18 cellular contexts compared by ENCODE assay signal in the genomic region with DNA sequence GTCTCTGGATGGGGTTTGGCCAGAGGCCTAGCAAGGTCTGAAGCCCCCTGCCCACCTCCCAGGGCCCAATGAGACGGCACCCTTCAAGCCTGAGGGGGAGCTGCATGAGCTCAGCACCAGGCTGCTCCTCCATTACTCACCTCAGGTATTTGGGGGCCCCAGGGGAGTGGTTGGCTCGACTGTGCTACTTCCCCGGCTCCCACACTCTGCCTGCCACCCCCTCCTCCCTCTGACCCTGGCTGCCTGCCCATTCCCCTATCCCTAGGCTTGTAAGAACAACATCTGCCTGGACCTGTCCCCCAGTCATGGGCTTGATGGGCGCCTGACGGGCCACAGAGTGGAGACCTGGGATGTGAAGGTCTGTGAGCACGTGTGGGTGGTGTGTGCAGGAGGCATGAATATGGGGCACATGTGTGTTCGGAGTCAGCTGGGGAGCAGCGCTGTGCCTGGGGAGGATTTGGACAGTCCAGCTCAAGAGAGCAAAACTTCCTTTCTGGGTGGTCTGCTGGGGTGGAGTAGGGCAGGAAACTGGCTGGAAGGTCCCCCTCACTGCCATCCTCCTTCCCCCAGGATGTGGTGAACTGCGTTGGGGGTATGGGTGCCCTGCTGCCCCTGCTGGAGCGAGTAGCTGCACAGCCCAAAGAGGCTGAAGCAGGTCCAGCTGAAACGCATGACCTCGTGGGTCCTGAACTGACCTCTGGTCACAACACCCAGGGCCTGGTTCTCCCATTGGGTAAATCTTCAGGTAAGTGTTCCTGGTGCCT. TPM values are rescaled to one million over a fixed set of nuclear protein-coding genes. Genes with fewer than 3 reads are reported as not detected.
DNase-seq lines count a peak whose midpoint lies in the region; ATAC-seq, FAIRE-seq and TF ChIP-seq lines count a peak whose summit lies in the region.
"Had no signal": no experiment of that assay in that cellular context is flagged by ENCODE, and none has a peak within 500 bp of the region (broad histone marks: within the 10 kb centered on the region; RNA-seq: fewer than 3 reads in every experiment).

No MANE protein-coding gene starts in this region.

- H3F3A ChIP-seq in neural progenitor cell (ENCODE audit: low read depth): no peaks in the 10 kb centered on the region

- H4K20me1 ChIP-seq in K562 (replicated peaks; ENCODE audit: control insufficient read depth, insufficient read depth, low read length) (peaks cover 8% of the 10 kb centered on the region; the same call in 1 of the 2 replicates), neural progenitor cell (ENCODE audit: low read depth) (no peaks in the 10 kb centered on the region)

- no peak for TF ChIP-seq CTCF in CD8-positive, alpha-beta T cell (IDR thresholded peaks at IDR 0.05)
- TF ChIP-seq CTCF in K562 (IDR thresholded peaks at IDR 0.05 in 2 of 3, conservative IDR thresholded peaks at IDR 0.05 in 1 of 3; ENCODE audit: insufficient read depth in 2 of 3, low read depth in 1 of 3, low read length in 3 of 3) (no peak), neural progenitor cell (IDR thresholded peaks at IDR 0.05) (no peak)

- TF ChIP-seq EP300 in K562 (IDR thresholded peaks at IDR 0.05; ENCODE audit: low read length): no peak

- H3K9ac ChIP-seq in K562 (ENCODE audit: insufficient read depth in 1 of 2, low read depth in 2 of 2, low read length in 2 of 2) (peak overlapping the region in 1 of 2 experiments; percentile 75; a peak in 2 of 4 replicates), neural progenitor cell (no peak overlapping the region)

- no peak overlapping the region for H3K4me3 Mint-ChIP-seq in T-helper 2 cell treated with Interferon-gamma antibody and Interleukin-4, amounts not matched to agents 5 μg/mL and 100 μg/mL, for 36 hours
- H3K4me3 Mint-ChIP-seq in CD8-positive, alpha-beta T cell: no peak overlapping the region
- no peak overlapping the region for H3K4me3 Mint-ChIP-seq in neural progenitor cell
- H3K4me3 Mint-ChIP-seq: activated naive CD8-positive, alpha-beta T cell; WTC11 had no signal

- peaks cover 33% of the 10 kb centered on the region for H3K36me3 Mint-ChIP-seq in T-helper 2 cell treated with Interferon-gamma antibody and Interleukin-4, amounts not matched to agents 5 μg/mL and 100 μg/mL, for 36 hours (ENCODE audit: low read depth)
- peaks cover 44% of the 10 kb centered on the region for H3K36me3 Mint-ChIP-seq in CD8-positive, alpha-beta T cell
- no peaks in the 10 kb centered on the region for H3K36me3 Mint-ChIP-seq in neural progenitor cell

- 83% methylated on average over 12 of the region's 12 CpGs for WGBS in K562 (ENCODE audit: insufficient coverage, low coverage, missing lambda C conversion rate)

- no peak for DNase-seq in T-helper 2 cell treated with Interferon-gamma antibody and Interleukin-4, amounts not matched to agents 5 μg/mL and 100 μg/mL, for 36 hours (ENCODE audit: low spot score)
- DNase-seq in T-helper 2 cell (no peak), K562 (ENCODE audit: extremely low read depth in 1 of 4, low spot score in 3 of 4) (no peak), neural progenitor cell (ENCODE audit: low spot score) (no peak), G401 (ENCODE audit: low spot score) (no peak)
- DNase-seq in CD8-positive, alpha-beta T cell: no peak
- DNase-seq in stimulated activated CD4-positive, alpha-beta T cell treated with anti-CD3 and anti-CD28 coated beads, Interleukin-15, amount 100 ng/mL, for 24 hours: no peak
- DNase-seq: hippocampal formation; NCI-H1105; stimulated activated naive CD4-positive, alpha-beta T cell; SW 1271; upper lobe of left lung had no signal

- intact Hi-C loops in CD8-positive, alpha-beta T cell (cut with DNase I, micrococcal nuclease): no loop called here
- intact Hi-C loops in K562 (cut with micrococcal nuclease): loop anchor here (10.0 kb wide), 1 partner anchor 292 kb away; a partner anchor contains a TSS

- H3K9me1 ChIP-seq in K562 (ENCODE audit: control insufficient read depth, insufficient read depth, low read length): no peaks in the 10 kb centered on the region

- CTCF ChIA-PET in CD8-positive, alpha-beta T cell (lab: Charles Lee): interaction anchor here (1.1 to 4.8 kb wide), 6 partner anchors 10 to 137 kb away, joined by 3 to 63 read pairs (median 14); no protein-coding TSS in a partner anchor
- CTCF ChIA-PET in K562 (lab: Yijun Ruan, JAX; ENCODE audit: low intra/inter-chr PET ratio): interaction anchor here (0.7 to 3.8 kb wide), 2 partner anchors 45 to 73 kb away, joined by 3 to 33 read pairs; no protein-coding TSS in a partner anchor

- H3K4me3 ChIP-seq in CD8-positive, alpha-beta T cell (ENCODE audit: low read depth, low read length): no peak overlapping the region
- H3K4me3 ChIP-seq in K562: no peak overlapping the region
- H3K4me3 ChIP-seq in neural progenitor cell: no peak overlapping the region
- H3K4me3 ChIP-seq: cardiac muscle cell, pancreas, upper lobe of left lung had no signal

- H3K36me3 ChIP-seq in CD8-positive, alpha-beta T cell (ENCODE audit: insufficient read depth, low read length): peaks cover 4% of the 10 kb centered on the region
- peaks cover 98% of the 10 kb centered on the region for H3K36me3 ChIP-seq in K562 (ENCODE audit: control insufficient read depth, insufficient read depth, low read length)
- no peaks in the 10 kb centered on the region for H3K36me3 ChIP-seq in neural progenitor cell
- H3K36me3 ChIP-seq: cardiac muscle cell had no signal

- peaks cover 13% of the 10 kb centered on the region for H3K4me1 ChIP-seq in CD8-positive, alpha-beta T cell (ENCODE audit: insufficient read depth, low read length)
- H3K4me1 ChIP-seq in K562 (replicated peaks in 1 of 2; ENCODE audit: control insufficient read depth in 2 of 2, insufficient read depth in 2 of 2, low read length in 2 of 2) (peaks cover 0 to 59% of the 10 kb centered on the region in 2 experiments; a peak in 2 of 5 replicates), neural progenitor cell (no peaks in the 10 kb centered on the region)
- H3K4me1 ChIP-seq: pancreas had no signal

- peak overlapping the region; percentile 31 for H3K27ac Mint-ChIP-seq in T-helper 2 cell treated with Interferon-gamma antibody and Interleukin-4, amounts not matched to agents 5 μg/mL and 100 μg/mL, for 36 hours
- H3K27ac Mint-ChIP-seq in CD8-positive, alpha-beta T cell: peak overlapping the region; percentile 64
- H3K27ac Mint-ChIP-seq in neural progenitor cell: peak overlapping the region; percentile 42
- H3K27ac Mint-ChIP-seq: activated naive CD8-positive, alpha-beta T cell; WTC11 had no signal

- FAIRE-seq in K562 (lab: Jason Lieb, UNC): no peak
- FAIRE-seq: A204.1, pancreas had no signal

- no peaks in the 10 kb centered on the region for H3K79me2 ChIP-seq in K562 (ENCODE audit: control insufficient read depth, insufficient read depth, low read length)
- H3K79me2 ChIP-seq in neural progenitor cell (ENCODE audit: low read depth): no peaks in the 10 kb centered on the region

- H2AFZ ChIP-seq in K562 (ENCODE audit: low read depth, low read length): no peak overlapping the region
- H2AFZ ChIP-seq in neural progenitor cell (replicated peaks): no peak overlapping the region

- peaks cover 2% of the 10 kb centered on the region for H3K4me1 Mint-ChIP-seq in T-helper 2 cell treated with Interferon-gamma antibody and Interleukin-4, amounts not matched to agents 5 μg/mL and 100 μg/mL, for 36 hours (ENCODE audit: low read depth)
- H3K4me1 Mint-ChIP-seq in CD8-positive, alpha-beta T cell (ENCODE audit: low read depth): peaks cover 17% of the 10 kb centered on the region
- peaks cover 3% of the 10 kb centered on the region for H3K4me1 Mint-ChIP-seq in neural progenitor cell

- H3K27me3 ChIP-seq in CD8-positive, alpha-beta T cell (ENCODE audit: insufficient read depth, low read length): no peaks in the 10 kb centered on the region
- no peaks in the 10 kb centered on the region for H3K27me3 ChIP-seq in K562 (ENCODE audit: control insufficient read depth in 2 of 2, insufficient read depth in 2 of 2, low read length in 2 of 2)
- no peaks in the 10 kb centered on the region for H3K27me3 ChIP-seq in neural progenitor cell
- H3K27me3 ChIP-seq: cardiac muscle cell, pancreas, upper lobe of left lung had no signal

- no TSS peak for BruUV-seq in K562 (replicated peaks; lab: Mats Ljungman, UMichigan)

- in situ Hi-C loops in K562 (cut with MboI): no loop called here
- in situ Hi-C loops in G401 (cut with HindIII; ENCODE audit: low sequenced_read_pairs): no loop called here

- peak; percentile 31; the same call in 1 of the 2 replicates for TF ChIP-seq POLR2A in K562 (conservative IDR thresholded peaks at IDR 0.05)

- H3K9me3 ChIP-seq in CD8-positive, alpha-beta T cell (ENCODE audit: low read length): no peaks in the 10 kb centered on the region
- H3K9me3 ChIP-seq in K562 (replicated peaks; ENCODE audit: control insufficient read depth, insufficient read depth, low read depth, low read length): no peaks in the 10 kb centered on the region
- no peaks in the 10 kb centered on the region for H3K9me3 ChIP-seq in neural progenitor cell (ENCODE audit: low read depth)
- H3K9me3 ChIP-seq: pancreas, upper lobe of left lung had no signal

- ATAC-seq in CD8-positive, alpha-beta T cell: no peak
- no peak for ATAC-seq in K562
- ATAC-seq in HG02884 (IDR thresholded peaks at IDR 0.05; ENCODE audit: unreplicated experiment): no peak
- ATAC-seq: pancreas, WTC11 had no signal

- no peaks in the 10 kb centered on the region for H3K27me3 Mint-ChIP-seq in T-helper 2 cell treated with Interferon-gamma antibody and Interleukin-4, amounts not matched to agents 5 μg/mL and 100 μg/mL, for 36 hours (ENCODE audit: low read depth)
- no peaks in the 10 kb centered on the region for H3K27me3 Mint-ChIP-seq in CD8-positive, alpha-beta T cell (ENCODE audit: low read depth)
- H3K27me3 Mint-ChIP-seq in neural progenitor cell (ENCODE audit: insufficient read depth, low read depth): peaks cover 4% of the 10 kb centered on the region
- H3K27me3 Mint-ChIP-seq: activated naive CD8-positive, alpha-beta T cell had no signal

- H3K9me3 Mint-ChIP-seq in T-helper 2 cell treated with Interferon-gamma antibody and Interleukin-4, amounts not matched to agents 5 μg/mL and 100 μg/mL, for 36 hours: no peaks in the 10 kb centered on the region
- H3K9me3 Mint-ChIP-seq in CD8-positive, alpha-beta T cell: no peaks in the 10 kb centered on the region
- no peaks in the 10 kb centered on the region for H3K9me3 Mint-ChIP-seq in neural progenitor cell
- H3K9me3 Mint-ChIP-seq: WTC11 had no signal

- POLR2A ChIA-PET in CD8-positive, alpha-beta T cell (lab: Charles Lee): interaction anchor here (1.0 kb wide), 1 partner anchor 9 kb away, joined by 3 read pairs; no protein-coding TSS in a partner anchor
- POLR2A ChIA-PET in K562 (lab: Yijun Ruan, JAX): interaction anchor here (0.6 to 2.9 kb wide), 8 partner anchors 9 to 730 kb away, joined by 3 to 16 read pairs (median 3); a partner anchor contains a TSS

- no peak overlapping the region for H3K27ac ChIP-seq in CD8-positive, alpha-beta T cell (ENCODE audit: low read depth, low read length)
- no peak overlapping the region for H3K27ac ChIP-seq in K562 (ENCODE audit: extremely low read depth, low read depth, low read length)
- no peak overlapping the region for H3K27ac ChIP-seq in neural progenitor cell
- H3K27ac ChIP-seq: cardiac muscle cell, pancreas had no signal

- no peak for TF ChIP-seq RAD21 in K562 (CRISPR knock-in tag; conservative IDR thresholded peaks at IDR 0.05 in 1 of 2, IDR thresholded peaks at IDR 0.05 in 1 of 2)

- H3K4me2 ChIP-seq in K562 (ENCODE audit: insufficient read depth, low read length) (no peak overlapping the region), neural progenitor cell (no peak overlapping the region)

RNA-seq across cellular contexts. Expression of a gene that starts 17.4 kb away (rescaled TPM):
- total RNA-seq in CD8-positive, alpha-beta T cell: 100 to 1,000 TPM; 187 to 201 TPM
- total RNA-seq in K562 (2011; cell fraction: chromatin; rRNA removed; ENCODE audit: low replicate concordance): 322 and 1,090 TPM in 2 replicates
- 555 and 597 TPM in 2 replicates for total RNA-seq in K562 (2011; cell fraction: nucleolus; rRNA removed)
- total RNA-seq in K562 (2011; cell fraction: nucleoplasm; rRNA removed): 365 and 370 TPM in 2 replicates
- total RNA-seq in K562 (2014; rRNA removed) (41.3 and 45.2 TPM in 2 replicates), K562 (2014; rRNA removed; fragmentation: Illumina TruSeq; extraction: Trizol) (12.3 and 16.0 TPM in 2 replicates), K562 (2015; rRNA removed; fragmentation: Illumina TruSeq; extraction: Trizol) (23.7 and 23.9 TPM in 2 replicates), K562 (2021) (89.3 and 114 TPM in 2 replicates), neural progenitor cell (ENCODE audit: low replicate concordance) (6.3 and 19.1 TPM in 2 replicates)
- polyA plus RNA-seq in K562 (2011; rRNA removed) (29.6 and 50.4 TPM in 2 replicates), K562 (2014; fragmentation: Illumina TruSeq; extraction: Trizol) (46.4 and 62.1 TPM in 2 replicates), K562 (2014; fragmentation: Nextera tagmentation; extraction: Ambion mirVana) (under 1 TPM; 0.06 to 0.24 TPM), K562 (2014; rRNA removed) (67.5 and 85.5 TPM in 2 replicates)
- 25.6 and 45.5 TPM in 2 replicates for polyA plus RNA-seq in K562 (2011; cell fraction: cytosol; rRNA removed)
- 557 and 843 TPM in 2 replicates for polyA plus RNA-seq in K562 (2011; cell fraction: nucleus; rRNA removed)
- 66.4 and 174 TPM in 2 replicates for polyA plus RNA-seq in K562 (2012)
- polyA minus RNA-seq in K562 (2011; rRNA and poly(A)+ RNA removed): 8.6 and 16.8 TPM in 2 replicates
- 23.5 and 26.4 TPM in 2 replicates for polyA minus RNA-seq in K562 (2011; cell fraction: cytosol; rRNA and poly(A)+ RNA removed)
- polyA minus RNA-seq in K562 (2011; cell fraction: nucleus; rRNA and poly(A)+ RNA removed): 104 and 118 TPM in 2 replicates
- total RNA-seq in G401 (2014; rRNA removed; shearing (Covaris generic)): 11.8 and 27.2 TPM in 2 replicates

RNA-seq across cellular contexts. Expression of a gene that starts 20.3 kb away (rescaled TPM):
- total RNA-seq in CD8-positive, alpha-beta T cell: 100 to 1,000 TPM in 1 of 2 experiments, 10 to 100 TPM in 1; 99.9 to 107 TPM
- 140 and 232 TPM in 2 replicates for total RNA-seq in K562 (2011; cell fraction: chromatin; rRNA removed; ENCODE audit: low replicate concordance)
- total RNA-seq in K562 (2011; cell fraction: nucleolus; rRNA removed): 143 and 148 TPM in 2 replicates
- total RNA-seq in K562 (2011; cell fraction: nucleoplasm; rRNA removed): 188 and 262 TPM in 2 replicates
- total RNA-seq in K562 (2014; rRNA removed) (99.0 and 101 TPM in 2 replicates), K562 (2014; rRNA removed; fragmentation: Illumina TruSeq; extraction: Trizol) (44.4 and 63.0 TPM in 2 replicates), K562 (2015; rRNA removed; fragmentation: Illumina TruSeq; extraction: Trizol) (104 and 115 TPM in 2 replicates), K562 (2021) (75.2 and 86.9 TPM in 2 replicates), neural progenitor cell (ENCODE audit: low replicate concordance) (17.9 and 44.0 TPM in 2 replicates)
- polyA plus RNA-seq in K562 (2011; rRNA removed) (47.8 and 54.0 TPM in 2 replicates), K562 (2014; fragmentation: Illumina TruSeq; extraction: Trizol) (105 and 127 TPM in 2 replicates), K562 (2014; fragmentation: Nextera tagmentation; extraction: Ambion mirVana) (10 to 100 TPM in 1 of 2 experiments, 1 to 10 TPM in 1; 8.9 to 20.9 TPM), K562 (2014; rRNA removed) (100 and 201 TPM in 2 replicates)
- polyA plus RNA-seq in K562 (2011; cell fraction: cytosol; rRNA removed): 53.0 and 53.5 TPM in 2 replicates
- polyA plus RNA-seq in K562 (2011; cell fraction: nucleus; rRNA removed): 82.0 and 85.3 TPM in 2 replicates
- 77.1 and 114 TPM in 2 replicates for polyA plus RNA-seq in K562 (2012)
- polyA minus RNA-seq in K562 (2011; rRNA and poly(A)+ RNA removed): 50.3 and 53.4 TPM in 2 replicates
- polyA minus RNA-seq in K562 (2011; cell fraction: cytosol; rRNA and poly(A)+ RNA removed): 17.4 and 21.1 TPM in 2 replicates
- 81.3 and 87.3 TPM in 2 replicates for polyA minus RNA-seq in K562 (2011; cell fraction: nucleus; rRNA and poly(A)+ RNA removed)
- total RNA-seq in G401 (2014; rRNA removed; shearing (Covaris generic)): 31.0 and 37.7 TPM in 2 replicates
